33 cellular contexts compared by ENCODE assay signal in the genomic region with DNA sequence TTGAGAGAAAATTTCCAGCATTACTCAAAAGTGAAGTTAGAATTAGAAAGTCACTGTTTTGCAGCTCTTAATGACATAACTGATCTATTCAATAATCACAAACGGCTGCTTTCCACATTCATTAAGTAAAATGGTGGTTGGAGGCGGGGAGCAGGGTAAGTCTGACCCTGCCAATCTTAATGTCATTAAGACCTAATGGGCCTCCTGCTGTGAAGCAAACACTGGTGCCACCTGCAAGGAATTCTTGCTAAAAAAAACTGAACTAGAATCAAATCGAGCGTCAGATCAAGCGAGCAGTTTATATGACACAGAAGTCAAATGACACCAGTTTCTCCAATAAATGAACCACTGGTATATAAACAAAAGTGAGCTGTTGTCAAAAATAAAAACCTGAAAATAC.
"Had no signal": no experiment of that assay in that cellular context is flagged by ENCODE, and none has a peak within 500 bp of the region (broad histone marks: within the 10 kb centered on the region; RNA-seq: fewer than 3 reads in every experiment).

No MANE protein-coding gene starts in this region.

- H3K9me3 Mint-ChIP-seq: activated B cell treated with CpG ODN at 0.5 μM for 24 hours had no signal

- H3K4me3 Mint-ChIP-seq: activated B cell treated with CpG ODN at 0.5 μM for 24 hours; activated CD4-positive, alpha-beta memory T cell treated with anti-CD3 and anti-CD28 coated beads, Interleukin-2, amount 10 ng/mL, durations not matched to agents 7 days and 5 days; activated CD8-positive, alpha-beta memory T cell treated with anti-CD3 and anti-CD28 coated beads, Interleukin-2, amount 10 ng/mL, durations not matched to agents 7 days and 5 days; activated naive CD4-positive, alpha-beta T cell treated with anti-CD3 and anti-CD28 coated beads, Interleukin-2, amount 10 ng/mL, durations not matched to agents 7 days and 5 days; activated naive CD8-positive, alpha-beta T cell treated with anti-CD3 and anti-CD28 coated beads, Interleukin-2, amount 10 ng/mL, durations not matched to agents 7 days and 5 days; central memory CD8-positive, alpha-beta T cell had no signal

- H3K27me3 Mint-ChIP-seq: activated B cell treated with CpG ODN at 0.5 μM for 24 hours; activated CD4-positive, alpha-beta memory T cell treated with anti-CD3 and anti-CD28 coated beads, Interleukin-2, amount 10 ng/mL, durations not matched to agents 7 days and 5 days; activated CD8-positive, alpha-beta memory T cell treated with anti-CD3 and anti-CD28 coated beads, Interleukin-2, amount 10 ng/mL, durations not matched to agents 7 days and 5 days; activated naive CD8-positive, alpha-beta T cell treated with anti-CD3 and anti-CD28 coated beads, Interleukin-2, amount 10 ng/mL, durations not matched to agents 7 days and 5 days had no signal

- H3K27ac Mint-ChIP-seq: activated B cell treated with CpG ODN at 0.5 μM for 24 hours; activated CD4-positive, alpha-beta memory T cell treated with anti-CD3 and anti-CD28 coated beads, Interleukin-2, amount 10 ng/mL, durations not matched to agents 7 days and 5 days; activated CD8-positive, alpha-beta memory T cell treated with anti-CD3 and anti-CD28 coated beads, Interleukin-2, amount 10 ng/mL, durations not matched to agents 7 days and 5 days; activated naive CD4-positive, alpha-beta T cell treated with anti-CD3 and anti-CD28 coated beads, Interleukin-2, amount 10 ng/mL, durations not matched to agents 7 days and 5 days; activated naive CD8-positive, alpha-beta T cell treated with anti-CD3 and anti-CD28 coated beads, Interleukin-2, amount 10 ng/mL, durations not matched to agents 7 days and 5 days had no signal

- H3K4me1 Mint-ChIP-seq: activated B cell treated with CpG ODN at 0.5 μM for 24 hours; activated CD4-positive, alpha-beta memory T cell treated with anti-CD3 and anti-CD28 coated beads, Interleukin-2, amount 10 ng/mL, durations not matched to agents 7 days and 5 days; activated CD8-positive, alpha-beta memory T cell treated with anti-CD3 and anti-CD28 coated beads, Interleukin-2, amount 10 ng/mL, durations not matched to agents 7 days and 5 days; activated naive CD4-positive, alpha-beta T cell treated with anti-CD3 and anti-CD28 coated beads, Interleukin-2, amount 10 ng/mL, durations not matched to agents 7 days and 5 days; activated naive CD8-positive, alpha-beta T cell treated with anti-CD3 and anti-CD28 coated beads, Interleukin-2, amount 10 ng/mL, durations not matched to agents 7 days and 5 days had no signal

- H3K9me3 ChIP-seq: ascending aorta had no signal

- H3K4me3 ChIP-seq: ascending aorta, cardiac muscle cell had no signal

- H3K36me3 ChIP-seq: ascending aorta, cardiac muscle cell had no signal

- H3K27me3 ChIP-seq: ascending aorta, cardiac muscle cell had no signal

- DNase-seq: activated B cell treated with CpG ODN at 0.5 μM for 24 hours; activated CD4-positive, alpha-beta memory T cell treated with anti-CD3 and anti-CD28 coated beads, Interleukin-2, amount 10 ng/mL, durations not matched to agents 7 days and 5 days; activated CD4-positive, alpha-beta T cell treated with anti-CD3 and anti-CD28 coated beads for 1 hour; activated CD4-positive, alpha-beta T cell treated with anti-CD3 and anti-CD28 coated beads for 48 hours; activated CD8-positive, alpha-beta memory T cell treated with anti-CD3 and anti-CD28 coated beads for 24 hours; activated CD8-positive, alpha-beta memory T cell treated with anti-CD3 and anti-CD28 coated beads, Interleukin-2, amount 10 ng/mL, durations not matched to agents 7 days and 5 days; activated CD8-positive, alpha-beta memory T cell treated with anti-CD3 and anti-CD28 coated beads, Interleukin-2, amount 50 U/mL, for 48 hours; activated effector memory CD4-positive, alpha-beta T cell treated with Interleukin-2 at 50 U/mL for 16 hours; activated naive CD4-positive, alpha-beta T cell treated with anti-CD3 and anti-CD28 coated beads, Interleukin-2, amount 10 ng/mL, durations not matched to agents 7 days and 5 days; activated naive CD8-positive, alpha-beta T cell treated with anti-CD3 and anti-CD28 coated beads, Interleukin-2, amount 10 ng/mL, durations not matched to agents 7 days and 5 days; activated T-cell treated with anti-CD3 and anti-CD28 coated beads, Interleukin-2, amount 50 U/mL, for 48 hours; amygdala; Kasumi-1; KG1; MM.1S; MV-4-11; NCI-H1092; NCI-H1417 treated with DMSO at 0.1 percent for 48 hours; NCI-H1694 treated with DMSO at 0.1 percent for 48 hours; NCI-H2029; NCI-H2227 treated with DMSO at 0.1 percent for 48 hours; NCI-H446; NCI-H510A treated with DMSO at 0.1 percent for 48 hours; NCI-H526 treated with DMSO at 0.1 percent for 48 hours; Right ventricle myocardium superior; SW 1271; T-helper 1 cell; T-helper 2 cell; T-helper 9 cell had no signal

- H3K27ac ChIP-seq: ascending aorta, cardiac muscle cell, VCaP had no signal

- H3K4me1 ChIP-seq: ascending aorta had no signal

- H3K36me3 Mint-ChIP-seq: activated naive CD4-positive, alpha-beta T cell treated with anti-CD3 and anti-CD28 coated beads, Interleukin-2, amount 10 ng/mL, durations not matched to agents 7 days and 5 days; activated naive CD8-positive, alpha-beta T cell treated with anti-CD3 and anti-CD28 coated beads, Interleukin-2, amount 10 ng/mL, durations not matched to agents 7 days and 5 days had no signal
